Comparison of ENCODE assay signal across 15 cellular contexts in the genomic region with DNA sequence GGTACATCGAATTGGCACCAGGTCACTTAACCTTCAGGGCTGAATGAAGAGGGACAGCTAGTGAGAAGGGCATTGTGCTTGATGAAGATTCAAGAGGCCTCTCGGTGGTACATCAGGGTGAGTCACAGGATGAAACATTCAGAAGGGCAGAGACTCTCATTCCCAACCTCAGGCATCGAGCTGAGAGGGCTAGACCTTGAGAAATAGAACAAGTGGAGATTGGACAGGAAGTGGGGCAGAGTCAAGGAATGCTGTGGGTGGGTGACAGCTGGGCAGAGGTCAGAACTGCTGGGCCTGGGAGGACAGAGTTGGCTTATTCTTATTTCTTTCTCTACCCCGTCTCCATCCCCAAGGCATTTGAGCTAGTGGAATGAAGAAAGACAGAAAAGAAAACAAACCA.
DNase-seq lines count a peak whose midpoint lies in the region; ATAC-seq and TF ChIP-seq lines count a peak whose summit lies in the region.
"Had no signal": no experiment of that assay in that cellular context is flagged by ENCODE, and none has a peak within 500 bp of the region (broad histone marks: within the 10 kb centered on the region; RNA-seq: fewer than 3 reads in every experiment).

No MANE protein-coding gene starts in this region.

- 55 to 60% (median 58%) methylated on average over 4 of the region's 4 CpGs for WGBS in heart left ventricle, 4 donors

- no peaks in the 10 kb centered on the region for H3K9me3 Mint-ChIP-seq in natural killer cell treated with Interleukin-12 subunit alpha and Interleukin-12 subunit beta and Interleukin-15 and Interleukin-18, amount 100 ng/mL, for 72 hours

- H3K36me3 ChIP-seq in heart left ventricle, result no peaks in the 10 kb centered on the region
- no peaks in the 10 kb centered on the region for H3K36me3 ChIP-seq in right atrium auricular region
- no peaks in the 10 kb centered on the region for H3K36me3 ChIP-seq in SJCRH30
- H3K36me3 ChIP-seq: thyroid gland had no signal

- H3K4me1 ChIP-seq in heart left ventricle, result peaks cover 0 to 10% (median 2%) of the 10 kb centered on the region in 12 donors
- no peaks in the 10 kb centered on the region for H3K4me1 ChIP-seq in right atrium auricular region
- peaks cover 25% of the 10 kb centered on the region for H3K4me1 ChIP-seq in SJCRH30
- H3K4me1 ChIP-seq: thyroid gland had no signal

- ATAC-seq in heart left ventricle (peak; percentile 20 to 95 (median 50)), left lobe of liver (no peak)
- no peak for ATAC-seq in natural killer cell treated with Interleukin-12 subunit alpha and Interleukin-12 subunit beta and Interleukin-15 and Interleukin-18, amount 100 ng/mL, for 72 hours
- ATAC-seq: activated CD4-positive, alpha-beta T cell treated with anti-CD3 and anti-CD28 coated beads for 36 hours had no signal

- H3K4me3 ChIP-seq in heart left ventricle (no peak overlapping the region), right atrium auricular region (no peak overlapping the region), SJCRH30 (no peak overlapping the region)
- H3K4me3 ChIP-seq: coronary artery, lung, thyroid gland had no signal

- no peaks in the 10 kb centered on the region for H3K36me3 Mint-ChIP-seq in natural killer cell treated with Interleukin-12 subunit alpha and Interleukin-12 subunit beta and Interleukin-15 and Interleukin-18, amount 100 ng/mL, for 72 hours

- peaks cover 4 to 11% of the 10 kb centered on the region in 2 donors for H3K4me1 Mint-ChIP-seq in natural killer cell treated with Interleukin-12 subunit alpha and Interleukin-12 subunit beta and Interleukin-15 and Interleukin-18, amount 100 ng/mL, for 72 hours (ENCODE audit: low read depth in 2 of 2)
- H3K4me1 Mint-ChIP-seq: B cell had no signal

- TF ChIP-seq POLR2A in heart left ventricle (IDR thresholded peaks at IDR 0.05), result no peak

- DNase-seq in heart left ventricle, result peak in 1 of 5 donors; percentile 48
- no peak for DNase-seq in right atrium auricular region (ENCODE audit: low spot score)
- DNase-seq in SJCRH30, result peak; percentile 65 to 68
- peak; percentile 71 for DNase-seq in foreskin melanocyte
- DNase-seq in stromal cell of bone marrow (ENCODE audit: low read depth), result peak; percentile 81
- no peak for DNase-seq in left lobe of liver (ENCODE audit: low spot score)
- DNase-seq in natural killer cell treated with Interleukin-12 subunit alpha and Interleukin-12 subunit beta and Interleukin-15 and Interleukin-18, amount 100 ng/mL, for 72 hours (ENCODE audit: low spot score), result no peak
- DNase-seq in NCI-H446 treated with DMSO at 0.1 percent for 48 hours (lab: John Stamatoyannopoulos, UW), result no peak
- DNase-seq: activated CD4-positive, alpha-beta T cell treated with anti-CD3 and anti-CD28 coated beads for 36 hours; activated effector memory CD4-positive, alpha-beta T cell treated with Interleukin-2 at 50 U/mL for 16 hours; NCI-H1105 treated with DMSO at 0.1 percent for 48 hours; thyroid gland had no signal

- H3K9me3 ChIP-seq in heart left ventricle (peaks cover 0 to 4% (median 0%) of the 10 kb centered on the region in 12 donors), right atrium auricular region (no peaks in the 10 kb centered on the region), SJCRH30 (replicated peaks) (no peaks in the 10 kb centered on the region)
- H3K9me3 ChIP-seq: thyroid gland had no signal

- H3K27me3 ChIP-seq in heart left ventricle, result no peaks in the 10 kb centered on the region
- H3K27me3 ChIP-seq in right atrium auricular region, result no peaks in the 10 kb centered on the region
- no peaks in the 10 kb centered on the region for H3K27me3 ChIP-seq in SJCRH30
- H3K27me3 ChIP-seq: thyroid gland had no signal

- TF ChIP-seq CTCF in heart left ventricle (IDR thresholded peaks at IDR 0.05) (no peak), right atrium auricular region (IDR thresholded peaks at IDR 0.05) (no peak)

- no peak overlapping the region for H3K27ac Mint-ChIP-seq in natural killer cell treated with Interleukin-12 subunit alpha and Interleukin-12 subunit beta and Interleukin-15 and Interleukin-18, amount 100 ng/mL, for 72 hours
- H3K27ac Mint-ChIP-seq: activated CD4-positive, alpha-beta T cell treated with anti-CD3 and anti-CD28 coated beads for 36 hours; B cell had no signal

- H3K4me3 Mint-ChIP-seq in natural killer cell treated with Interleukin-12 subunit alpha and Interleukin-12 subunit beta and Interleukin-15 and Interleukin-18, amount 100 ng/mL, for 72 hours, result no peak overlapping the region
- H3K4me3 Mint-ChIP-seq: activated CD4-positive, alpha-beta T cell treated with anti-CD3 and anti-CD28 coated beads for 36 hours; B cell had no signal

- peaks cover 0 to 8% of the 10 kb centered on the region in 2 donors for H3K27me3 Mint-ChIP-seq in natural killer cell treated with Interleukin-12 subunit alpha and Interleukin-12 subunit beta and Interleukin-15 and Interleukin-18, amount 100 ng/mL, for 72 hours
- H3K27me3 Mint-ChIP-seq: activated CD4-positive, alpha-beta T cell treated with anti-CD3 and anti-CD28 coated beads for 36 hours had no signal

- H3K27ac ChIP-seq in heart left ventricle, result peak overlapping the region in 9 of 12 donors; percentile 6 to 74 (median 34)
- H3K27ac ChIP-seq in right atrium auricular region, result peak overlapping the region in 1 of 2 donors; percentile 7
- H3K27ac ChIP-seq in SJCRH30, result peak overlapping the region; percentile 45
- H3K27ac ChIP-seq: thyroid gland had no signal

- intact Hi-C loops in heart left ventricle (cut with DNase I), result no loop called here

Comparison
In these comparisons a context has a peak if more than half of its experiments do, and no peak if none do; other contexts are left out.
1. ATAC-seq: peak in heart left ventricle (4 of 4); none in left lobe of liver (single experiment) and natural killer cell treated with Interleukin-12 subunit alpha and Interleukin-12 subunit beta and Interleukin-15 and Interleukin-18, amount 100 ng/mL, for 72 hours (0 of 2).
2. DNase-seq: peak in SJCRH30 (2 of 2), foreskin melanocyte (single experiment) and stromal cell of bone marrow (single experiment); none in right atrium auricular region (single experiment), left lobe of liver (single experiment), natural killer cell treated with Interleukin-12 subunit alpha and Interleukin-12 subunit beta and Interleukin-15 and Interleukin-18, amount 100 ng/mL, for 72 hours (single experiment) and NCI-H446 treated with DMSO at 0.1 percent for 48 hours (single experiment).